1 cellular context compared by ENCODE assay signal in the genomic region with DNA sequence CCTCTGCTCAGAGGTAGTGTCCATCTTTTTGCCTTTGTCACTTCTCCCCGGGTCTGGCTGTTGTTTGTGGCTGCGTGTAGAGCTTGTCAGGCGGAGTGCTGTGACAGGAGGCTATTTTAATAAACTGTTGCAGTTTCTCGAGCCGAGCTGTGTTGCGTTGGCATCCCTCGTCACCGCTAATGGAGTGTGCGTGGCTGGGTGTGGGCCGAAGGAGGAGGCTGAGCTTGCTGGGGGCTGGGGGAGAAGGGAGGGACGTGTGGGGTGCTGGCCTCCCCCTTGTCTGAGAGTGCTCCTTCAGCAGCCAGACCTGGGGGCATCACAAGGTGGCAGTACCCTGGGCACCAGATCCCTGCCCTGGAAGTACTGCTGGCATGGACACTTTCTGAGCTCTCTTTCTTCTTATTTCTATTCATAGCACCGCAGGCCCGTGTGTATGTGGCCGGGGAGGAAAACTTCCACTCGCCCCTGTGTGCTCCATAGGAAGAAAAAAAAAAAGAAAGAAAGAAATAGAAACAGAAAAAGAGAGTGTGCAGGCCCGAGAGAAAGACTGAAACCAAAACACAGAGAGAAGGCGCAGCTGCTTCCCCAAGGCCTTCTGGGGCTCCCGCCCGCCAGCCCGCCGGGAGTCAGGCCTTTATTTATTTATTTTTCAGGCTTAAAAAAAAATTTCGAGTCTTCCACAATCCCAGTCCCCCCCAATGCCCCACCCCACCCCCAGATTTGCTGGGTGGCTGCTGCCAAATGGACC.
A peak's percentile ranks its signal among the peaks of the same experiment; 100 is the strongest.
TF ChIP-seq lines count a peak whose summit lies in the region.

No MANE protein-coding gene starts in this region.

TF ChIP-seq in K562, 482 proteins besides CTCF, POLR2A, EP300 and RAD21:
- TF ChIP-seq NR2C2 (CRISPR knock-in tag; IDR thresholded peaks at IDR 0.05): no peak
- TF ChIP-seq NR2C2 (tag; IDR thresholded peaks at IDR 0.05): no peak
- no peak for TF ChIP-seq ZSCAN29 (IDR thresholded peaks at IDR 0.05)
- no peak for TF ChIP-seq ZFP36 (IDR thresholded peaks at IDR 0.05; ENCODE audit: low read depth, low read length, partially characterized antibody)
- no peak for TF ChIP-seq CBX5 (IDR thresholded peaks at IDR 0.05; ENCODE audit: borderline replicate concordance, low read depth)
- TF ChIP-seq ZNF354B (CRISPR knock-in tag; IDR thresholded peaks at IDR 0.05): no peak
- TF ChIP-seq TGIF2 (CRISPR knock-in tag; IDR thresholded peaks at IDR 0.05): no peak
- TF ChIP-seq NFIX (CRISPR knock-in tag; IDR thresholded peaks at IDR 0.05; ENCODE audit: low read depth): no peak
- TF ChIP-seq, protein P1, sequence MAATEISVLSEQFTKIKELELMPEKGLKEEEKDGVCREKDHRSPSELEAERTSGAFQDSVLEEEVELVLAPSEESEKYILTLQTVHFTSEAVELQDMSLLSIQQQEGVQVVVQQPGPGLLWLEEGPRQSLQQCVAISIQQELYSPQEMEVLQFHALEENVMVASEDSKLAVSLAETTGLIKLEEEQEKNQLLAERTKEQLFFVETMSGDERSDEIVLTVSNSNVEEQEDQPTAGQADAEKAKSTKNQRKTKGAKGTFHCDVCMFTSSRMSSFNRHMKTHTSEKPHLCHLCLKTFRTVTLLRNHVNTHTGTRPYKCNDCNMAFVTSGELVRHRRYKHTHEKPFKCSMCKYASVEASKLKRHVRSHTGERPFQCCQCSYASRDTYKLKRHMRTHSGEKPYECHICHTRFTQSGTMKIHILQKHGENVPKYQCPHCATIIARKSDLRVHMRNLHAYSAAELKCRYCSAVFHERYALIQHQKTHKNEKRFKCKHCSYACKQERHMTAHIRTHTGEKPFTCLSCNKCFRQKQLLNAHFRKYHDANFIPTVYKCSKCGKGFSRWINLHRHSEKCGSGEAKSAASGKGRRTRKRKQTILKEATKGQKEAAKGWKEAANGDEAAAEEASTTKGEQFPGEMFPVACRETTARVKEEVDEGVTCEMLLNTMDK (IDR thresholded peaks at IDR 0.05; ENCODE audit: borderline replicate concordance, insufficient read depth, low read depth, low read length, poor library complexity, severe bottlenecking): no peak
- TF ChIP-seq, protein P2, sequence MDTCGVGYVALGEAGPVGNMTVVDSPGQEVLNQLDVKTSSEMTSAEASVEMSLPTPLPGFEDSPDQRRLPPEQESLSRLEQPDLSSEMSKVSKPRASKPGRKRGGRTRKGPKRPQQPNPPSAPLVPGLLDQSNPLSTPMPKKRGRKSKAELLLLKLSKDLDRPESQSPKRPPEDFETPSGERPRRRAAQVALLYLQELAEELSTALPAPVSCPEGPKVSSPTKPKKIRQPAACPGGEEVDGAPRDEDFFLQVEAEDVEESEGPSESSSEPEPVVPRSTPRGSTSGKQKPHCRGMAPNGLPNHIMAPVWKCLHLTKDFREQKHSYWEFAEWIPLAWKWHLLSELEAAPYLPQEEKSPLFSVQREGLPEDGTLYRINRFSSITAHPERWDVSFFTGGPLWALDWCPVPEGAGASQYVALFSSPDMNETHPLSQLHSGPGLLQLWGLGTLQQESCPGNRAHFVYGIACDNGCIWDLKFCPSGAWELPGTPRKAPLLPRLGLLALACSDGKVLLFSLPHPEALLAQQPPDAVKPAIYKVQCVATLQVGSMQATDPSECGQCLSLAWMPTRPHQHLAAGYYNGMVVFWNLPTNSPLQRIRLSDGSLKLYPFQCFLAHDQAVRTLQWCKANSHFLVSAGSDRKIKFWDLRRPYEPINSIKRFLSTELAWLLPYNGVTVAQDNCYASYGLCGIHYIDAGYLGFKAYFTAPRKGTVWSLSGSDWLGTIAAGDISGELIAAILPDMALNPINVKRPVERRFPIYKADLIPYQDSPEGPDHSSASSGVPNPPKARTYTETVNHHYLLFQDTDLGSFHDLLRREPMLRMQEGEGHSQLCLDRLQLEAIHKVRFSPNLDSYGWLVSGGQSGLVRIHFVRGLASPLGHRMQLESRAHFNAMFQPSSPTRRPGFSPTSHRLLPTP (IDR thresholded peaks at IDR 0.05; ENCODE audit: borderline replicate concordance, extremely low read depth, insufficient read length): no peak
- TF ChIP-seq, protein P3, sequence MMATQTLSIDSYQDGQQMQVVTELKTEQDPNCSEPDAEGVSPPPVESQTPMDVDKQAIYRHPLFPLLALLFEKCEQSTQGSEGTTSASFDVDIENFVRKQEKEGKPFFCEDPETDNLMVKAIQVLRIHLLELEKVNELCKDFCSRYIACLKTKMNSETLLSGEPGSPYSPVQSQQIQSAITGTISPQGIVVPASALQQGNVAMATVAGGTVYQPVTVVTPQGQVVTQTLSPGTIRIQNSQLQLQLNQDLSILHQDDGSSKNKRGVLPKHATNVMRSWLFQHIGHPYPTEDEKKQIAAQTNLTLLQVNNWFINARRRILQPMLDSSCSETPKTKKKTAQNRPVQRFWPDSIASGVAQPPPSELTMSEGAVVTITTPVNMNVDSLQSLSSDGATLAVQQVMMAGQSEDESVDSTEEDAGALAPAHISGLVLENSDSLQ (IDR thresholded peaks at IDR 0.05): no peak
- TF ChIP-seq, protein P4, sequence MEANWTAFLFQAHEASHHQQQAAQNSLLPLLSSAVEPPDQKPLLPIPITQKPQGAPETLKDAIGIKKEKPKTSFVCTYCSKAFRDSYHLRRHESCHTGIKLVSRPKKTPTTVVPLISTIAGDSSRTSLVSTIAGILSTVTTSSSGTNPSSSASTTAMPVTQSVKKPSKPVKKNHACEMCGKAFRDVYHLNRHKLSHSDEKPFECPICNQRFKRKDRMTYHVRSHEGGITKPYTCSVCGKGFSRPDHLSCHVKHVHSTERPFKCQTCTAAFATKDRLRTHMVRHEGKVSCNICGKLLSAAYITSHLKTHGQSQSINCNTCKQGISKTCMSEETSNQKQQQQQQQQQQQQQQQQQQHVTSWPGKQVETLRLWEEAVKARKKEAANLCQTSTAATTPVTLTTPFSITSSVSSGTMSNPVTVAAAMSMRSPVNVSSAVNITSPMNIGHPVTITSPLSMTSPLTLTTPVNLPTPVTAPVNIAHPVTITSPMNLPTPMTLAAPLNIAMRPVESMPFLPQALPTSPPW (CRISPR knock-in tag; IDR thresholded peaks at IDR 0.05): no peak
- TF ChIP-seq KLF16 (IDR thresholded peaks at IDR 0.05): no peak
- 0 out of 2 replicates have a peak, but pooled peaks have one; percentile 7 for TF ChIP-seq RBFOX2 (IDR thresholded peaks at IDR 0.05; ENCODE audit: low read depth, low read length)
- TF ChIP-seq ZFX (CRISPR knock-in tag; IDR thresholded peaks at IDR 0.05): peak; percentile 52
- no peak for TF ChIP-seq ZNF766 (CRISPR knock-in tag; conservative IDR thresholded peaks at IDR 0.05)
- no peak for TF ChIP-seq ARID2 (IDR thresholded peaks at IDR 0.05)
